Comparison of ENCODE assay signal across 8 cellular contexts in the genomic region with DNA sequence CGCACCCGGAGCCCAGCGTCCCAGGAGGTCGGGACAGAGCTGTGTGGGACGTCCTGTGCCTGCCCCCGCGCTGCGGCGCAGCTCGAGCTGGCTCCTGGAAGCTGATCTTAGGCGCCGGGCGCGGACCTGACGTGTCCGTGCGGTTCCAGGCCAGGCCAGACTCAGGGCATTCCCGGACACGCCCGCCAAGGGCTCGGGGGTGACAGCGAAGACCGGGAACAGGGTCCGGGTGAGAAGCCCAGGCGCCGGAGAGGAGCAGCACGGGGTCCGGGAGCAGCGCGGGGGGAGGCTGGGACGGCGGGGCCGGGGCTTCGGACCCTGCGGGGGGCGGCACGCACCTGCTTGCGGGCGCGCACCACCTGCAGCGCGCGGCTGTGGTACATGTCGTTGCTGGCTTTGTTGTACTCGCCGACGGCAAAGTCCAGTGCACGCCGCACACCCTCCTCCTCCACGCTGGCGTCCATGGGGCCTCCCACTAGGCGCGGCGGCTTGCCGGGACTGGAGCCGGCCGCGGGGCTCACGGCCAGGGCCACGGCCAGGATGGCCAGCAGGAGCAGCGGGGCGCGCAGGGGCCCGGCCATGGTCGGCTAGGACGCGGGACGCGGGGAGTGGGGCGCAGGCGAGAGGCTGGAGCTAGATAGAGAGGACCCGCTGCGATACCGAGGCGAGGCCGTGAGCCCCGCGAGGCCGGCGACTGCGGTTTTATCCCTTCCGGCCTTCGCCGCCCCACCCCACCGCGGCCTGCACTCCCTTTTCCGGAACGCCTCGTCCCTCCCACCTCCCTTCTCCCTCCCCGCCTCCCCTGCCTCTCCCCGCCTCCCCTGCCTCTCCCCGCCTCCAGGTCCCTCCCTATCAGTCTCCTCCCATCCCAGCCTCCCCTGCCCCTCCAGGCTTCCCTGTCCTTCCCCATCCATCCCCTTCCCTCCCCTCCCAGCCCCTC. TPM values are rescaled to one million over a fixed set of nuclear protein-coding genes. Genes with fewer than 3 reads are reported as not detected.
DNase-seq lines count a peak whose midpoint lies in the region; ATAC-seq, FAIRE-seq and TF ChIP-seq lines count a peak whose summit lies in the region.

A gene with protein sequence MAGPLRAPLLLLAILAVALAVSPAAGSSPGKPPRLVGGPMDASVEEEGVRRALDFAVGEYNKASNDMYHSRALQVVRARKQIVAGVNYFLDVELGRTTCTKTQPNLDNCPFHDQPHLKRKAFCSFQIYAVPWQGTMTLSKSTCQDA (minus strand): TSS at position 674 of the 940 bp plus-strand sequence. CDS start 93 bp downstream, at position 581.

- TSS peak; percentile 74 for BruUV-seq in IMR-90 (replicated peaks; lab: Mats Ljungman, UMichigan)
- BruUV-seq in Panc1 (replicated peaks; lab: Mats Ljungman, UMichigan) = no TSS peak

- ATAC-seq in GM21528 (IDR thresholded peaks at IDR 0.05; ENCODE audit: low FRiP score, unreplicated experiment) (peak; percentile 54), IMR-90 (ENCODE audit: low read depth) (peak; percentile 89), Panc1 (peak; percentile 91), GM21737 (IDR thresholded peaks at IDR 0.05; ENCODE audit: unreplicated experiment) (no peak)

- H4K91ac ChIP-seq in IMR-90 (ENCODE audit: insufficient read depth, low read depth, low read length) = peak within 1 kb of the TSS; percentile 34; the same call in 1 of the 2 replicates

- H3K27ac ChIP-seq in IMR-90 (ENCODE audit: insufficient read depth, low read length) (peak within 1 kb of the TSS; percentile 98), Panc1 (ENCODE audit: low read length) (peak within 1 kb of the TSS; percentile 36), keratinocyte (ENCODE audit: control insufficient read depth, insufficient read depth, low read length) (peak within 1 kb of the TSS; percentile 69), skin epidermis (peak within 1 kb of the TSS; percentile 84 to 98 (median 95))

- TF ChIP-seq RAD21 in IMR-90 (IDR thresholded peaks at IDR 0.05; ENCODE audit: low read length) = no peak

- H4K8ac ChIP-seq in IMR-90 (ENCODE audit: low read depth in 2 of 2, low read length in 2 of 2) = peak within 1 kb of the TSS; percentile 56 to 73; a peak in 3 of 4 replicates

- no peak within 1 kb of the TSS; the same call in 2 of the 3 replicates for H2BK15ac ChIP-seq in IMR-90 (ENCODE audit: low read depth, low read length)

- CTCF ChIA-PET in IMR-90 (lab: Yijun Ruan, JAX) = no interaction called here
- CTCF ChIA-PET in Panc1 (lab: Charles Lee) = no interaction called here

- peak within 1 kb of the TSS; percentile 29; the same call in 1 of the 2 replicates for H3K56ac ChIP-seq in IMR-90 (ENCODE audit: extremely low read depth, insufficient read depth, low read length)

- 0 out of 2 replicates have a peak within 1 kb of the TSS, but pooled peaks have one; percentile 14 for H3K14ac ChIP-seq in IMR-90 (replicated peaks; ENCODE audit: low read depth, low read length)

- no peak for TF ChIP-seq CTCF in IMR-90 (conservative IDR thresholded peaks at IDR 0.05; ENCODE audit: low read depth, low read length)
- TF ChIP-seq CTCF in Panc1 (IDR thresholded peaks at IDR 0.05) = no peak
- TF ChIP-seq CTCF in choroid plexus epithelial cell (conservative IDR thresholded peaks at IDR 0.05; ENCODE audit: low read depth, low read length) = no peak
- no peak for TF ChIP-seq CTCF in keratinocyte (optimal IDR thresholded peaks at IDR 0.05 in 1 of 3, IDR thresholded peaks at IDR 0.05 in 1 of 3, conservative IDR thresholded peaks at IDR 0.05 in 1 of 3; ENCODE audit: extremely low read depth in 1 of 3, insufficient read depth in 2 of 3, low read length in 3 of 3)

- H4K20me1 ChIP-seq in IMR-90 (ENCODE audit: insufficient read depth, low read length) (peaks cover 6% of the 10 kb centered on the region), keratinocyte (ENCODE audit: control insufficient read depth, extremely low read depth, insufficient read depth, low read length) (no peaks in the 10 kb centered on the region)

- H4K5ac ChIP-seq in IMR-90 (ENCODE audit: low read depth, low read length) = peak within 1 kb of the TSS; percentile 93

- H2AFZ ChIP-seq in IMR-90 (replicated peaks; ENCODE audit: low read length, poor library complexity) (peak within 1 kb of the TSS; percentile 84), keratinocyte (ENCODE audit: control insufficient read depth, low read length) (peak within 1 kb of the TSS; percentile 30)

- no peak within 1 kb of the TSS for H2BK20ac ChIP-seq in IMR-90 (ENCODE audit: low read depth, low read length)

- intact Hi-C loops in IMR-90 (cut with micrococcal nuclease) (loop anchor here (5.0 kb wide), 1 partner anchor 275 kb away; the partner anchor contains the start of gene GZF1), Panc1 (cut with micrococcal nuclease; ENCODE audit: unreplicated experiment) (no loop called here)

- no peak within 1 kb of the TSS; the same call in 1 of the 2 replicates for H3K18ac ChIP-seq in IMR-90 (ENCODE audit: low read depth, low read length)

- H3K4me1 ChIP-seq in ES-I3 (ENCODE audit: insufficient read depth, low read length) (peaks cover 16% of the 10 kb centered on the region), IMR-90 (ENCODE audit: control insufficient read depth, insufficient read depth, low read length) (peaks cover 11% of the 10 kb centered on the region), Panc1 (ENCODE audit: control insufficient read depth, insufficient read depth, low read length) (peaks cover 8% of the 10 kb centered on the region), keratinocyte (ENCODE audit: control insufficient read depth, extremely low read depth, insufficient read depth, low read length) (peaks cover 37% of the 10 kb centered on the region)

- H3K4me2 ChIP-seq in IMR-90 (ENCODE audit: low read depth, low read length) (peak within 1 kb of the TSS; percentile 90), keratinocyte (ENCODE audit: control insufficient read depth, extremely low read depth, insufficient read depth, low read depth, low read length) (peak within 1 kb of the TSS; percentile 88)

- FAIRE-seq in keratinocyte (lab: Jason Lieb, UNC) = no peak

- H3K79me1 ChIP-seq in IMR-90 (ENCODE audit: low read depth in 1 of 2, low read length in 2 of 2) = peaks cover 17 to 29% of the 10 kb centered on the region in 2 experiments

- H2BK5ac ChIP-seq in IMR-90 (ENCODE audit: low read depth, low read length, poor library complexity, severe bottlenecking) = peak within 1 kb of the TSS; percentile 90

- H3K9me1 ChIP-seq in IMR-90 (ENCODE audit: insufficient read depth, low read length) (peaks cover 7% of the 10 kb centered on the region; the same call in 1 of the 2 replicates), keratinocyte (ENCODE audit: control insufficient read depth, extremely low read depth, insufficient read depth, low read length) (peaks cover 4% of the 10 kb centered on the region)

- TF ChIP-seq POLR2A in IMR-90 (IDR thresholded peaks at IDR 0.05; ENCODE audit: low read depth, low read length) = peak; percentile 92

- dilution Hi-C loops in IMR-90 (cut with HindIII; ENCODE audit: low sequenced_read_pairs, unreplicated experiment) (no loop called here), keratinocyte (cut with MboI; ENCODE audit: extremely low pct_ligation_motif_present, low sequenced_read_pairs) (no loop called here)

- H3K79me2 ChIP-seq in keratinocyte (ENCODE audit: control insufficient read depth, insufficient read depth, low read length) = peaks cover 24% of the 10 kb centered on the region

- POLR2A ChIA-PET in IMR-90 (lab: Charles Lee; ENCODE audit: unreplicated experiment) = no interaction called here
- POLR2A ChIA-PET in Panc1 (lab: Charles Lee) = no interaction called here

- in situ Hi-C loops in IMR-90 (cut with MboI; ENCODE audit: low sequenced_read_pairs) = loop anchor here (25.0 kb wide), 2 partner anchors 1625 to 1775 kb away; partner anchors contain the start of gene GINS1
- in situ Hi-C loops in Panc1 (cut with HindIII; ENCODE audit: low pct_unique_long_range_greater_than_20kb, low sequenced_read_pairs) = no loop called here

- DNase-seq in IMR-90 (peak; percentile 81), Panc1 (ENCODE audit: low read depth, low spot score) (peak; percentile 25), choroid plexus epithelial cell (ENCODE audit: low read depth) (peak; percentile 89), keratinocyte (ENCODE audit: low read depth, low spot score) (no peak)

- peak within 1 kb of the TSS; percentile 59 for H3K23ac ChIP-seq in IMR-90 (ENCODE audit: low read depth, low read length)

- no peak within 1 kb of the TSS; the same call in 1 of the 2 replicates for H2AK5ac ChIP-seq in IMR-90 (ENCODE audit: low read depth, low read length)

- H3K27me3 ChIP-seq in IMR-90 (ENCODE audit: control insufficient read depth, insufficient read depth, low read length) (no peaks in the 10 kb centered on the region), Panc1 (ENCODE audit: control insufficient read depth, insufficient read depth, low read length) (no peaks in the 10 kb centered on the region), keratinocyte (ENCODE audit: control insufficient read depth, extremely low read depth, insufficient read depth, low read length) (no peaks in the 10 kb centered on the region)

- H3K36me3 ChIP-seq in ES-I3 (ENCODE audit: insufficient read depth, low read length) = no peaks in the 10 kb centered on the region; the same call in 1 of the 2 replicates
- H3K36me3 ChIP-seq in IMR-90 (ENCODE audit: control insufficient read depth, insufficient read depth, low read length) = peaks cover 16% of the 10 kb centered on the region
- no peaks in the 10 kb centered on the region for H3K36me3 ChIP-seq in Panc1 (ENCODE audit: control insufficient read depth, insufficient read depth, low read length)
- H3K36me3 ChIP-seq in keratinocyte (ENCODE audit: control insufficient read depth in 2 of 2, extremely low read depth in 1 of 2, insufficient read depth in 2 of 2, low read length in 2 of 2) = peaks cover 13% of the 10 kb centered on the region in 2 experiments

- no peak within 1 kb of the TSS for H2BK120ac ChIP-seq in IMR-90 (ENCODE audit: low read depth, low read length)

- WGBS in IMR-90 (ENCODE audit: extremely low coverage in 2 of 2, insufficient read length in 1 of 2), 2 experiments = 1% methylated on average over 16 of the region's 92 CpGs; no CpG with 5 or more reads in 1 of the 2 experiments

- H3K9ac ChIP-seq in ES-I3 (ENCODE audit: low read depth, low read length) = peak within 1 kb of the TSS; percentile 81
- H3K9ac ChIP-seq in IMR-90 (ENCODE audit: low read depth, low read length) = peak within 1 kb of the TSS; percentile 96
- peak within 1 kb of the TSS; percentile 91 for H3K9ac ChIP-seq in keratinocyte (ENCODE audit: control insufficient read depth, extremely low read depth, insufficient read depth, low read length)

- H3K9me3 ChIP-seq in ES-I3 (ENCODE audit: control insufficient read depth, insufficient read depth, low read length) (no peaks in the 10 kb centered on the region), IMR-90 (ENCODE audit: control insufficient read depth, insufficient read depth, low read length) (no peaks in the 10 kb centered on the region), Panc1 (ENCODE audit: control insufficient read depth, insufficient read depth, low read depth, low read length) (no peaks in the 10 kb centered on the region), keratinocyte (ENCODE audit: control insufficient read depth, low read depth, low read length) (no peaks in the 10 kb centered on the region)

- peak within 1 kb of the TSS; percentile 65 for H3K4ac ChIP-seq in IMR-90 (ENCODE audit: low read depth, low read length)

- H3K4me3 ChIP-seq in IMR-90 (ENCODE audit: insufficient read depth, low read depth, low read length) = peak within 1 kb of the TSS; percentile 96
- H3K4me3 ChIP-seq in Panc1 (ENCODE audit: low read depth in 2 of 2, low read length in 2 of 2) = peak within 1 kb of the TSS; percentile 76 to 88
- H3K4me3 ChIP-seq in choroid plexus epithelial cell (ENCODE audit: low read depth, low read length) = peak within 1 kb of the TSS; percentile 78
- H3K4me3 ChIP-seq in keratinocyte (ENCODE audit: control insufficient read depth in 2 of 3, extremely low read depth in 1 of 3, insufficient read depth in 2 of 3, low read depth in 1 of 3, low read length in 3 of 3) = peak within 1 kb of the TSS; percentile 74 to 92 (median 77)
- H3K4me3 ChIP-seq in skin epidermis = peak within 1 kb of the TSS; percentile 77 to 95 (median 86)

- peak within 1 kb of the TSS; percentile 87 for H2AK9ac ChIP-seq in IMR-90 (replicated peaks; ENCODE audit: low read depth, low read length, poor library complexity)

RNA-seq across cellular contexts. Expression of the gene that starts here (rescaled TPM):
- total RNA-seq in IMR-90 (2012; rRNA removed) (26.0 and 30.8 TPM in 2 replicates), Panc1 (2021; ENCODE audit: unreplicated experiment) (158 TPM)
- polyA plus RNA-seq in IMR-90 (2012; rRNA removed) (471 and 531 TPM in 2 replicates), keratinocyte (193 to 339 TPM (median 194 TPM) in 3 replicates)
- 592 and 818 TPM in 2 replicates for polyA plus RNA-seq in IMR-90 (2012; cell fraction: cytosol; rRNA removed)
- polyA plus RNA-seq in IMR-90 (2012; cell fraction: nucleus; rRNA removed; ENCODE audit: low replicate concordance) = 87.4 and 173 TPM in 2 replicates
- 211 TPM for polyA plus RNA-seq in Panc1 (2012; ENCODE audit: insufficient read length)
- 94.0 TPM for polyA plus RNA-seq in keratinocyte (2011; ENCODE audit: low read depth)
- 253 and 507 TPM in 2 replicates for polyA plus RNA-seq in keratinocyte (2011; cell fraction: cytosol; rRNA removed)
- 171 and 289 TPM in 2 replicates for polyA plus RNA-seq in keratinocyte (2011; cell fraction: nucleus; rRNA removed)
- polyA plus RNA-seq in keratinocyte (2012; ENCODE audit: low replicate concordance) = 333 and 409 TPM in 2 replicates
- 189 to 317 TPM (median 258 TPM) in 3 replicates for polyA minus RNA-seq in keratinocyte
- 535 TPM for polyA minus RNA-seq in keratinocyte (2011; cell fraction: cytosol; rRNA and poly(A)+ RNA removed)
- 137 and 147 TPM in 2 replicates for polyA minus RNA-seq in keratinocyte (2011; cell fraction: nucleus; rRNA and poly(A)+ RNA removed)

Comparison
In these comparisons a context has a peak if more than half of its experiments do, and no peak if none do; other contexts are left out.
1. H3K27ac ChIP-seq: peak in every context shown above with its lines; median percentile 98 in IMR-90; 95 in skin epidermis; 69 in keratinocyte; 36 in Panc1.